Comparison of ENCODE assay signal across 11 cellular contexts in the genomic region with DNA sequence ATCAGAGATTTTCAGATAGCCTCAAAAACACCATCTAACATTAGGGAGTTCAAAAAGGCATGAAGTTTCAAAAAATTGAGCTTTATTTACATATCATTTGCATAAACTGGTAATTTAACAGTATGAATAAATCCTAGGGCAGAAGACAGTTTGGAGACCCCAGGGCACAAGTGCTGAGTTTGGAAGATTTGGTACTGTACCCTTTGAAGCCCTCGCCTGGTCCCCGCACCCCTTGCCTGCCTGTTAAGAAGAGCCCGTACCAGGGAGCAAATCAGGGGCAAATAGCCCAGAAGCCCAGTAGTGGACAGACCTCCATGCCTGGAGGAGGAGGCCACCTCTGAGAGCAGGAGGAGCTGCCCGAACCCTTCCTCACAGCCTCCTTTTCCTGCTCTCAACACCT. TPM values are rescaled to one million over a fixed set of nuclear protein-coding genes. Genes with fewer than 3 reads are reported as not detected.
DNase-seq lines count a peak whose midpoint lies in the region; FAIRE-seq and TF ChIP-seq lines count a peak whose summit lies in the region.
"Not testable (repeated sequence)": the region's sequence is repeated elsewhere in the genome, so short reads cannot be mapped to it uniquely, and the experiment has no call there.
"Had no signal": no experiment of that assay in that cellular context is flagged by ENCODE, and none has a peak within 500 bp of the region (broad histone marks: within the 10 kb centered on the region; RNA-seq: fewer than 3 reads in every experiment).

No MANE protein-coding gene starts in this region.

- intact Hi-C loops in activated CD4-positive, alpha-beta T cell treated with anti-CD3 and anti-CD28 coated beads, Interleukin-2, amount 10 ng/mL, durations not matched to agents 24 days and 14 days (cut with micrococcal nuclease); esophagus muscularis mucosa (cut with DNase I): not testable (repeated sequence)

- H3K9ac ChIP-seq in endodermal cell (ENCODE audit: extremely low read depth, low read length, poor library complexity, severe bottlenecking) = not testable (repeated sequence)

- H3K4me1 Mint-ChIP-seq in activated CD4-positive, alpha-beta T cell treated with anti-CD3 and anti-CD28 coated beads, Interleukin-2, amount 10 ng/mL, durations not matched to agents 24 days and 14 days; endodermal cell: not testable (repeated sequence)

- H3K36me3 Mint-ChIP-seq in activated CD4-positive, alpha-beta T cell treated with anti-CD3 and anti-CD28 coated beads, Interleukin-2, amount 10 ng/mL, durations not matched to agents 24 days and 14 days (ENCODE audit: low read depth); endodermal cell (ENCODE audit: low read depth): not testable (repeated sequence)

- H3K27me3 ChIP-seq in endodermal cell (ENCODE audit: control insufficient read depth, insufficient read depth, low read length, poor library complexity, severe bottlenecking); esophagus muscularis mucosa: not testable (repeated sequence)

- TF ChIP-seq POLR2A in GM12892 (IDR thresholded peaks at IDR 0.05; ENCODE audit: low read depth, low read length); esophagus muscularis mucosa (IDR thresholded peaks at IDR 0.05; ENCODE audit: low read depth): not testable (repeated sequence)

- not testable (repeated sequence) for H3K9me3 Mint-ChIP-seq in activated CD4-positive, alpha-beta T cell treated with anti-CD3 and anti-CD28 coated beads, Interleukin-2, amount 10 ng/mL, durations not matched to agents 24 days and 14 days; endodermal cell

- not testable (repeated sequence) for TF ChIP-seq CTCF in endodermal cell (conservative IDR thresholded peaks at IDR 0.05); esophagus muscularis mucosa (IDR thresholded peaks at IDR 0.05)

- WGBS in endodermal cell (ENCODE audit: insufficient coverage in 1 of 2, insufficient read length in 1 of 2), 2 experiments = 91% methylated on average over 2 of the region's 4 CpGs; no CpG with 5 or more reads in 1 of the 2 experiments
- no CpG with 5 or more reads among the region's 4 CpGs for WGBS in esophagus muscularis mucosa

- peak; percentile 24 for FAIRE-seq in GM12892 (lab: Jason Lieb, UNC)

- H3K4me3 ChIP-seq in endodermal cell (ENCODE audit: low read length); esophagus muscularis mucosa: not testable (repeated sequence)

- not testable (repeated sequence) for H3K4me3 Mint-ChIP-seq in activated CD4-positive, alpha-beta T cell treated with anti-CD3 and anti-CD28 coated beads, Interleukin-2, amount 10 ng/mL, durations not matched to agents 24 days and 14 days; endodermal cell

- not testable (repeated sequence) for H3K9me3 ChIP-seq in endodermal cell (ENCODE audit: control insufficient read depth, low read length); esophagus muscularis mucosa

- not testable (repeated sequence) for H3K4me1 ChIP-seq in endodermal cell (ENCODE audit: control insufficient read depth, insufficient read depth, low read length); esophagus muscularis mucosa

- H3K27me3 Mint-ChIP-seq in activated CD4-positive, alpha-beta T cell treated with anti-CD3 and anti-CD28 coated beads, Interleukin-2, amount 10 ng/mL, durations not matched to agents 24 days and 14 days; endodermal cell (ENCODE audit: insufficient read depth): not testable (repeated sequence)

- not testable (repeated sequence) for H3K27ac ChIP-seq in endodermal cell (ENCODE audit: low read depth, low read length); esophagus muscularis mucosa (replicated peaks in 1 of 4)

- H3K36me3 ChIP-seq in endodermal cell (ENCODE audit: control insufficient read depth, insufficient read depth, low read length); esophagus muscularis mucosa: not testable (repeated sequence)

- not testable (repeated sequence) for DNase-seq in GM12892 (ENCODE audit: insufficient read length)
- DNase-seq in activated CD4-positive, alpha-beta T cell treated with anti-CD3 and anti-CD28 coated beads, Interleukin-2, amount 10 ng/mL, durations not matched to agents 24 days and 14 days = peak; percentile 46
- DNase-seq in endodermal cell (peak; percentile 18), esophagus muscularis mucosa (ENCODE audit: extremely low spot score) (peak; percentile 60), islet precursor cell (peak; percentile 22)

- not testable (repeated sequence) for H3K27ac Mint-ChIP-seq in activated CD4-positive, alpha-beta T cell treated with anti-CD3 and anti-CD28 coated beads, Interleukin-2, amount 10 ng/mL, durations not matched to agents 24 days and 14 days; endodermal cell

- TF ChIP-seq EP300 in esophagus muscularis mucosa (IDR thresholded peaks at IDR 0.05) = not testable (repeated sequence)

RNA-seq across cellular contexts. Expression of gene CDRT15L2, which starts 24.8 kb away (rescaled TPM):
- polyA plus RNA-seq in GM12892 (2012; ENCODE audit: missing spikeins) = not detected
- total RNA-seq in activated CD4-positive, alpha-beta T cell treated with anti-CD3 and anti-CD28 coated beads, Interleukin-2, amount 10 ng/mL, durations not matched to agents 24 days and 14 days = not detected in 2 replicates
- total RNA-seq in endodermal cell (not detected), esophagus muscularis mucosa (not detected)
- polyA plus RNA-seq in endodermal cell (2013, experiment 1 of 2) = not detected
- not detected for polyA plus RNA-seq in endodermal cell (2013, experiment 2 of 2)
- total RNA-seq: A673; CD4-positive, alpha-beta memory T cell; CD4-positive, CD25-positive, alpha-beta regulatory T cell; CD8-positive, alpha-beta memory T cell had no signal
- polyA plus RNA-seq: AG04450; CD14-positive monocyte; CD4-positive, alpha-beta memory T cell; CD4-positive, CD25-positive, alpha-beta regulatory T cell; CD8-positive, alpha-beta memory T cell had no signal
